ENCODE assay signal across 9 cellular contexts in genomic region chrX:16185725-16186136, GRCh38. TPM values are rescaled to one million over a fixed set of nuclear protein-coding genes. Genes with fewer than 3 reads are reported as not detected.
A peak's percentile ranks its signal among the peaks of the same experiment; 100 is the strongest.
DNase-seq lines count a peak whose midpoint lies in the region; ATAC-seq and TF ChIP-seq lines count a peak whose summit lies in the region.
"Had no signal": no experiment of that assay in that cellular context is flagged by ENCODE, and none has a peak within 500 bp of the region (broad histone marks: within the 10 kb centered on the region; RNA-seq: fewer than 3 reads in every experiment).

No MANE protein-coding gene starts in this region.

- TF ChIP-seq CTCF in endodermal cell (conservative IDR thresholded peaks at IDR 0.05) (no peak), ascending aorta (IDR thresholded peaks at IDR 0.05) (no peak)

- intact Hi-C loops in ascending aorta (cut with DNase I), result no loop called here

- no peaks in the 10 kb centered on the region for H3K27me3 Mint-ChIP-seq in endodermal cell (ENCODE audit: insufficient read depth)

- H3K27ac ChIP-seq in endodermal cell (ENCODE audit: low read depth, low read length) (no peak overlapping the region), ascending aorta (no peak overlapping the region)
- H3K27ac ChIP-seq: skin epidermis had no signal

- peaks cover 3% of the 10 kb centered on the region for H3K4me1 ChIP-seq in endodermal cell (ENCODE audit: control insufficient read depth, insufficient read depth, low read length)
- no peaks in the 10 kb centered on the region for H3K4me1 ChIP-seq in ascending aorta

- peak; percentile 100 for ATAC-seq in GM18517 (IDR thresholded peaks at IDR 0.05; ENCODE audit: unreplicated experiment)

- H3K9me3 ChIP-seq in MG63 (peaks cover 5% of the 10 kb centered on the region; the same call in 1 of the 2 replicates), endodermal cell (ENCODE audit: control insufficient read depth, low read length) (no peaks in the 10 kb centered on the region), ascending aorta (no peaks in the 10 kb centered on the region)

- H3K36me3 Mint-ChIP-seq in endodermal cell (ENCODE audit: low read depth), result peaks cover 28% of the 10 kb centered on the region

- H3K9ac ChIP-seq in endodermal cell (ENCODE audit: extremely low read depth, low read length, poor library complexity, severe bottlenecking), result no peak overlapping the region

- peak; percentile 84 for DNase-seq in HCEC 1CT
- DNase-seq in MG63, result peak; percentile 67
- DNase-seq in endodermal cell, result peak; percentile 65
- no peak for DNase-seq in GF-D8 (lab: John Stamatoyannopoulos, UW)
- DNase-seq in NCI-H1930 (lab: John Stamatoyannopoulos, UW), result no peak
- no peak for DNase-seq in activated CD8-positive, alpha-beta memory T cell treated with anti-CD3 and anti-CD28 coated beads, Interleukin-2, amount 50 U/mL, for 48 hours
- DNase-seq in ascending aorta (ENCODE audit: low spot score in 2 of 2), result no peak

- H3K9me3 Mint-ChIP-seq in endodermal cell, result no peaks in the 10 kb centered on the region

- H3K27me3 ChIP-seq in MG63 (no peaks in the 10 kb centered on the region), endodermal cell (ENCODE audit: control insufficient read depth, insufficient read depth, low read length, poor library complexity, severe bottlenecking) (no peaks in the 10 kb centered on the region), ascending aorta (no peaks in the 10 kb centered on the region)

- no peak overlapping the region for H3K4me3 ChIP-seq in MG63
- H3K4me3 ChIP-seq in endodermal cell (ENCODE audit: low read length), result no peak overlapping the region
- no peak overlapping the region for H3K4me3 ChIP-seq in ascending aorta
- H3K4me3 ChIP-seq: skin epidermis had no signal

- H3K4me3 Mint-ChIP-seq in endodermal cell, result peak overlapping the region; percentile 91

- 66% methylated on average over 2 of the region's 2 CpGs; no CpG with 5 or more reads in 1 of the 2 experiments for WGBS in endodermal cell (ENCODE audit: insufficient coverage in 1 of 2, insufficient read length in 1 of 2), 2 experiments

- H3K4me1 Mint-ChIP-seq in endodermal cell, result peaks cover 61% of the 10 kb centered on the region

- H3K36me3 ChIP-seq in MG63, result no peaks in the 10 kb centered on the region
- H3K36me3 ChIP-seq in endodermal cell (ENCODE audit: control insufficient read depth, insufficient read depth, low read length), result no peaks in the 10 kb centered on the region
- H3K36me3 ChIP-seq in ascending aorta, result no peaks in the 10 kb centered on the region

- H3K27ac Mint-ChIP-seq in endodermal cell, result peak overlapping the region; percentile 100

RNA-seq across cellular contexts. Expression of gene MAGEB17, which starts 18.4 kb away (rescaled TPM):
- total RNA-seq in MG63 (2014; rRNA removed; shearing (Covaris generic); ENCODE audit: low replicate concordance), result not detected in 2 replicates
- total RNA-seq in endodermal cell, result under 1 TPM; 0.33 to 0.44 TPM
- not detected for polyA plus RNA-seq in endodermal cell (2013, experiment 1 of 2)
- polyA plus RNA-seq in endodermal cell (2013, experiment 2 of 2), result not detected
- not detected for total RNA-seq in ascending aorta

Comparison
In these comparisons a context has a peak if more than half of its experiments do, and no peak if none do; other contexts are left out.
1. DNase-seq: peak in HCEC 1CT (single experiment), MG63 (single experiment) and endodermal cell (single experiment); none in GF-D8 (single experiment), NCI-H1930 (0 of 2), activated CD8-positive, alpha-beta memory T cell treated with anti-CD3 and anti-CD28 coated beads, Interleukin-2, amount 50 U/mL, for 48 hours (single experiment) and ascending aorta (0 of 2).